Comparison of ENCODE assay signal across 16 cellular contexts in the genomic region with DNA sequence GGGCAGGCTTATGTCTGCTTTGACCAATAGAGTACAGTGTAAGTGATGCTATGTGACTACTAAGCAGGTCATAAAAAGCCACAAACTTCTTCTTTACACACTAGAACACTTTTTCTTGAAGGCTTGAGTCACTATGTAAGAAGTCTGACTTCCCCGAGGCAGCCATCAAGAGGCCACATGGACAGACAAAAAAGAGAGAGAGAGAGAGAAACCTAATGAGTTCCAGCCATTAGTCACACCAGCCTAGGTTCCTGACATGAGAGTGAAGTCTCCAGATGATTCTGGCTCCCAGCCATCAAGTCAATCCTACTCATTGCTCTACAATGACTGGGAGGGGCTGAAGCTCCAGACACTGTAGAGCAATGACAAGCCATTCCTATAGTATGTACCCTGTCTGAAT.
DNase-seq lines count a peak whose midpoint lies in the region; ATAC-seq and TF ChIP-seq lines count a peak whose summit lies in the region.
"Had no signal": no experiment of that assay in that cellular context is flagged by ENCODE, and none has a peak within 500 bp of the region (broad histone marks: within the 10 kb centered on the region; RNA-seq: fewer than 3 reads in every experiment).

No MANE protein-coding gene starts in this region.

- no peak for TF ChIP-seq CTCF in MCF 10A (IDR thresholded peaks at IDR 0.05; ENCODE audit: unreplicated experiment)
- TF ChIP-seq CTCF in breast epithelium (IDR thresholded peaks at IDR 0.05), result no peak
- TF ChIP-seq CTCF in fibroblast of mammary gland (conservative IDR thresholded peaks at IDR 0.05; ENCODE audit: control insufficient read depth, insufficient read depth, low read depth, low read length), result no peak
- TF ChIP-seq CTCF in type B pancreatic cell (conservative IDR thresholded peaks at IDR 0.05), result no peak

- DNase-seq in MCF 10A (ENCODE audit: unreplicated experiment) (peak; percentile 98), breast epithelium (ENCODE audit: low spot score in 2 of 2) (no peak), RPMI7951 (ENCODE audit: low read depth) (peak; percentile 98), fibroblast of mammary gland (ENCODE audit: low read depth) (peak; percentile 86), type B pancreatic cell (ENCODE audit: extremely low spot score, unreplicated experiment) (no peak), activated gamma-delta T cell treated with Interleukin-2 at 50 U/mL for 16 hours (no peak), left ventricle myocardium superior (no peak)
- DNase-seq: activated CD4-positive, alpha-beta T cell treated with anti-CD3 and anti-CD28 coated beads, Interleukin-2, amount 50 U/mL, for 48 hours; CD4-positive, alpha-beta memory T cell; heart left ventricle; naive B cell; NCI-H1694; stimulated activated CD4-positive, alpha-beta T cell treated with anti-CD3 and anti-CD28 coated beads, Interleukin-4, amount 100 ng/mL, for 24 hours; testis had no signal

- no peak for ATAC-seq in left ventricle myocardium superior
- ATAC-seq in GM21367 (IDR thresholded peaks at IDR 0.05; ENCODE audit: unreplicated experiment), result no peak
- ATAC-seq: heart left ventricle had no signal

- TF ChIP-seq POLR2A in breast epithelium (IDR thresholded peaks at IDR 0.05), result no peak

- H3K36me3 Mint-ChIP-seq in MCF 10A (ENCODE audit: insufficient read depth, unreplicated experiment) (no peaks in the 10 kb centered on the region), type B pancreatic cell (no peaks in the 10 kb centered on the region)
- H3K36me3 Mint-ChIP-seq: brain; CD4-positive, alpha-beta memory T cell; naive B cell had no signal

- CTCF ChIA-PET in MCF 10A (lab: Yijun Ruan, JAX), result interaction anchor here (1.2 to 1.6 kb wide), 2 partner anchors 12 to 62 kb away, joined by 3 to 5 read pairs; no protein-coding TSS in a partner anchor

- peak overlapping the region; percentile 40 for H3K27ac Mint-ChIP-seq in MCF 10A (ENCODE audit: low read depth, unreplicated experiment)
- peak overlapping the region; percentile 4 for H3K27ac Mint-ChIP-seq in type B pancreatic cell
- H3K27ac Mint-ChIP-seq: brain; CD4-positive, alpha-beta memory T cell; naive B cell had no signal

- H3K4me3 ChIP-seq in breast epithelium (no peak overlapping the region), fibroblast of mammary gland (ENCODE audit: control insufficient read depth, low read depth, low read length) (no peak overlapping the region)
- H3K4me3 ChIP-seq: heart left ventricle, testis had no signal

- POLR2A ChIA-PET in MCF 10A (lab: Yijun Ruan, JAX), result interaction anchor here (0.7 to 0.8 kb wide), 2 partner anchors 13 to 154 kb away, joined by 3 read pairs; no protein-coding TSS in a partner anchor

- no peaks in the 10 kb centered on the region for H3K4me1 ChIP-seq in breast epithelium
- H3K4me1 ChIP-seq: heart left ventricle, testis had no signal

- intact Hi-C loops in MCF 10A (cut with micrococcal nuclease), result loop anchor here (1.0 to 5.0 kb wide), 3 partner anchors 81 to 447 kb away; no protein-coding TSS in a partner anchor
- intact Hi-C loops in breast epithelium (cut with DNase I; ENCODE audit: low total_unique reads), result no loop called here
- intact Hi-C loops in left ventricle myocardium superior (cut with micrococcal nuclease), result no loop called here

- H3K27me3 Mint-ChIP-seq in MCF 10A (ENCODE audit: insufficient read depth, unreplicated experiment), result no peaks in the 10 kb centered on the region
- peaks cover 6% of the 10 kb centered on the region for H3K27me3 Mint-ChIP-seq in type B pancreatic cell
- H3K27me3 Mint-ChIP-seq: brain had no signal

- peaks cover 15% of the 10 kb centered on the region for H3K4me1 Mint-ChIP-seq in MCF 10A (ENCODE audit: insufficient read depth, unreplicated experiment)
- H3K4me1 Mint-ChIP-seq in type B pancreatic cell (ENCODE audit: unreplicated experiment), result no peaks in the 10 kb centered on the region
- H3K4me1 Mint-ChIP-seq: brain; CD4-positive, alpha-beta memory T cell; naive B cell had no signal

- BruUV-seq in MCF 10A (replicated peaks; lab: Mats Ljungman, UMichigan), result no TSS peak

- H3K9me3 ChIP-seq in breast epithelium, result no peaks in the 10 kb centered on the region
- H3K9me3 ChIP-seq: heart left ventricle, testis had no signal

- H3K27ac ChIP-seq in breast epithelium, result no peak overlapping the region
- H3K27ac ChIP-seq: heart left ventricle, testis had no signal

- no peaks in the 10 kb centered on the region for H3K27me3 ChIP-seq in breast epithelium
- H3K27me3 ChIP-seq: heart left ventricle, testis had no signal

- H3K4me3 Mint-ChIP-seq in MCF 10A (ENCODE audit: unreplicated experiment), result no peak overlapping the region
- no peak overlapping the region for H3K4me3 Mint-ChIP-seq in type B pancreatic cell
- H3K4me3 Mint-ChIP-seq: brain; CD4-positive, alpha-beta memory T cell; naive B cell had no signal

- no peaks in the 10 kb centered on the region for H3K36me3 ChIP-seq in breast epithelium
- H3K36me3 ChIP-seq: heart left ventricle had no signal

- H3K9me3 Mint-ChIP-seq in MCF 10A (ENCODE audit: unreplicated experiment) (no peaks in the 10 kb centered on the region), type B pancreatic cell (peaks cover 8% of the 10 kb centered on the region)
- H3K9me3 Mint-ChIP-seq: brain had no signal

Comparison
In these comparisons a context has a peak if more than half of its experiments do, and no peak if none do; other contexts are left out.
1. DNase-seq: peak in MCF 10A (single experiment), RPMI7951 (single experiment) and fibroblast of mammary gland (single experiment); none in breast epithelium (0 of 2), type B pancreatic cell (single experiment), activated gamma-delta T cell treated with Interleukin-2 at 50 U/mL for 16 hours (single experiment) and left ventricle myocardium superior (single experiment).